22 cellular contexts compared by ENCODE assay signal in the genomic region with DNA sequence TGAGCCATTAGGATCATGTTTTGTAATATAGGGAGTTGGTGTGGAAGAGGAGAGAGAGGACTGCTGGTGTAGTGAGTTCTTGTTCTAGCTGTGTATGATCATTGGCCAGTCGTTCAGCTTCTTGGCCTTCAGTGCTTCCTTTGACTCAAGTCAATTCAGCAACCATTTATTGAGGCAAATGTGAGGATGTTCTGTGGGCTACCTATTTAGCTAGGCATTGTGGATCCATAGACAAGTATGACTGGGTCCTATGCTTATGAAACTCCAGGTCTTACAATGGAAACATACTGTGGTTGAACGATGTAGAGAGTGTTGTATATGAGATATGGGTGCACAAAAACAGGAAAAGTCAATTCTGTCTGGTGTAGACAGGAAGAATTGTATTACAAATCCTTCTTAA. TPM values are rescaled to one million over a fixed set of nuclear protein-coding genes. Genes with fewer than 3 reads are reported as not detected.
DNase-seq lines count a peak whose midpoint lies in the region; TF ChIP-seq lines count a peak whose summit lies in the region.
"Had no signal": no experiment of that assay in that cellular context is flagged by ENCODE, and none has a peak within 500 bp of the region (broad histone marks: within the 10 kb centered on the region; RNA-seq: fewer than 3 reads in every experiment).

No MANE protein-coding gene starts in this region.

- H3K4me3 ChIP-seq in left ventricle myocardium inferior (peak overlapping the region; percentile 41), prostate gland (no peak overlapping the region), smooth muscle cell (no peak overlapping the region)
- H3K4me3 ChIP-seq: body of pancreas, hepatocyte, skin epidermis, upper lobe of right lung had no signal

- no peak for TF ChIP-seq POLR2A in prostate gland (IDR thresholded peaks at IDR 0.05)

- H2AFZ ChIP-seq in smooth muscle cell (ENCODE audit: low read depth): no peak overlapping the region
- H2AFZ ChIP-seq: hepatocyte had no signal

- H3K27ac ChIP-seq in left ventricle myocardium inferior (replicated peaks) (peak overlapping the region; percentile 83), prostate gland (peak overlapping the region; percentile 62 to 75), smooth muscle cell (ENCODE audit: low read depth) (no peak overlapping the region)
- H3K27ac ChIP-seq: upper lobe of right lung had no signal

- H4K20me1 ChIP-seq in smooth muscle cell (ENCODE audit: low read depth): no peaks in the 10 kb centered on the region

- H3K79me2 ChIP-seq in smooth muscle cell (ENCODE audit: low read depth): no peaks in the 10 kb centered on the region

- H3K4me1 ChIP-seq in left ventricle myocardium inferior: peaks cover 86% of the 10 kb centered on the region
- peaks cover 47% of the 10 kb centered on the region for H3K4me1 ChIP-seq in prostate gland (replicated peaks)
- H3K4me1 ChIP-seq in smooth muscle cell (ENCODE audit: low read depth): no peaks in the 10 kb centered on the region

- no peak overlapping the region for H3K4me2 ChIP-seq in smooth muscle cell
- H3K4me2 ChIP-seq: hepatocyte had no signal

- no peak overlapping the region for H3K9ac ChIP-seq in smooth muscle cell (ENCODE audit: low read depth)

- H3F3A ChIP-seq in smooth muscle cell (ENCODE audit: low read depth): no peaks in the 10 kb centered on the region

- intact Hi-C loops in left ventricle myocardium inferior (cut with micrococcal nuclease): no loop called here
- intact Hi-C loops in cardiac septum (cut with DNase I): loop anchor here (5.0 kb wide), 1 partner anchor 72 kb away; no protein-coding TSS in a partner anchor
- intact Hi-C loops in prostate gland (cut with DNase I): no loop called here

- H3K27me3 ChIP-seq in left ventricle myocardium inferior (ENCODE audit: low read depth) (no peaks in the 10 kb centered on the region), prostate gland (replicated peaks; ENCODE audit: insufficient read depth) (no peaks in the 10 kb centered on the region), smooth muscle cell (ENCODE audit: low read depth) (no peaks in the 10 kb centered on the region)
- H3K27me3 ChIP-seq: body of pancreas, hepatocyte, upper lobe of right lung had no signal

- no peaks in the 10 kb centered on the region for H3K9me3 ChIP-seq in left ventricle myocardium inferior (replicated peaks)
- no peaks in the 10 kb centered on the region for H3K9me3 ChIP-seq in prostate gland
- H3K9me3 ChIP-seq in smooth muscle cell (replicated peaks; ENCODE audit: low read depth): no peaks in the 10 kb centered on the region
- H3K9me3 ChIP-seq: body of pancreas, upper lobe of right lung had no signal

- 85% methylated on average over 2 of the region's 2 CpGs for WGBS in prostate gland
- 98% methylated on average over 2 of the region's 2 CpGs for WGBS in smooth muscle cell (ENCODE audit: low lambda C conversion rate)

- DNase-seq in left ventricle myocardium inferior: no peak
- DNase-seq in cardiac septum (ENCODE audit: low spot score): no peak
- peak; percentile 40 for DNase-seq in cerebellar cortex (ENCODE audit: low spot score)
- DNase-seq in prostate gland (ENCODE audit: low spot score): no peak
- DNase-seq in smooth muscle cell (lab: John Stamatoyannopoulos, UW; ENCODE audit: unreplicated experiment): no peak
- DNase-seq in activated CD8-positive, alpha-beta memory T cell treated with anti-CD3 and anti-CD28 coated beads, Interleukin-2, amount 50 U/mL, for 4 hours: no peak
- no peak for DNase-seq in activated effector memory CD4-positive, alpha-beta T cell treated with Interleukin-2 at 50 U/mL for 16 hours
- DNase-seq: activated CD4-positive, alpha-beta T cell treated with anti-CD3 and anti-CD28 coated beads for 1 hour; activated T-cell treated with anti-CD3 and anti-CD28 coated beads, Interleukin-2, amount 50 U/mL, for 1 hour; Calu3; effector CD8-positive, alpha-beta T cell; erythroblast; H9; naive B cell; NCI-H510A; NK-92 treated with Interleukin-12 subunit alpha and Interleukin-12 subunit beta, amount 100 ng/mL, for 24 hours; PC-3; T-helper 17 cell; upper lobe of right lung had no signal

- no peaks in the 10 kb centered on the region for H3K36me3 ChIP-seq in left ventricle myocardium inferior
- H3K36me3 ChIP-seq in prostate gland: no peaks in the 10 kb centered on the region
- no peaks in the 10 kb centered on the region for H3K36me3 ChIP-seq in smooth muscle cell (ENCODE audit: low read depth)
- H3K36me3 ChIP-seq: upper lobe of right lung had no signal

- no peak for TF ChIP-seq CTCF in left ventricle myocardium inferior (IDR thresholded peaks at IDR 0.05; ENCODE audit: borderline replicate concordance)
- TF ChIP-seq CTCF in prostate gland (IDR thresholded peaks at IDR 0.05): no peak
- TF ChIP-seq CTCF in smooth muscle cell (IDR thresholded peaks at IDR 0.05; ENCODE audit: borderline replicate concordance, insufficient read depth, poor library complexity, severe bottlenecking): no peak

RNA-seq across cellular contexts. Expression of a gene that starts 41.7 kb away (rescaled TPM):
- total RNA-seq in left ventricle myocardium inferior (90.2 TPM), cardiac septum (78.6 TPM), prostate gland (10 to 100 TPM; 61.4 to 86.3 TPM), smooth muscle cell (5.4 and 6.2 TPM in 2 replicates)
- 5.0 and 7.6 TPM in 2 replicates for polyA plus RNA-seq in smooth muscle cell
